ENCODE assay signal across 1 cellular context in genomic region chr21:42847051-42847707, GRCh38.
TF ChIP-seq lines count a peak whose summit lies in the region.

No MANE protein-coding gene starts in this region.

TF ChIP-seq in GM23338, 12 proteins besides CTCF, POLR2A, EP300 and RAD21 (continued from another document):
- TF ChIP-seq, protein P1, sequence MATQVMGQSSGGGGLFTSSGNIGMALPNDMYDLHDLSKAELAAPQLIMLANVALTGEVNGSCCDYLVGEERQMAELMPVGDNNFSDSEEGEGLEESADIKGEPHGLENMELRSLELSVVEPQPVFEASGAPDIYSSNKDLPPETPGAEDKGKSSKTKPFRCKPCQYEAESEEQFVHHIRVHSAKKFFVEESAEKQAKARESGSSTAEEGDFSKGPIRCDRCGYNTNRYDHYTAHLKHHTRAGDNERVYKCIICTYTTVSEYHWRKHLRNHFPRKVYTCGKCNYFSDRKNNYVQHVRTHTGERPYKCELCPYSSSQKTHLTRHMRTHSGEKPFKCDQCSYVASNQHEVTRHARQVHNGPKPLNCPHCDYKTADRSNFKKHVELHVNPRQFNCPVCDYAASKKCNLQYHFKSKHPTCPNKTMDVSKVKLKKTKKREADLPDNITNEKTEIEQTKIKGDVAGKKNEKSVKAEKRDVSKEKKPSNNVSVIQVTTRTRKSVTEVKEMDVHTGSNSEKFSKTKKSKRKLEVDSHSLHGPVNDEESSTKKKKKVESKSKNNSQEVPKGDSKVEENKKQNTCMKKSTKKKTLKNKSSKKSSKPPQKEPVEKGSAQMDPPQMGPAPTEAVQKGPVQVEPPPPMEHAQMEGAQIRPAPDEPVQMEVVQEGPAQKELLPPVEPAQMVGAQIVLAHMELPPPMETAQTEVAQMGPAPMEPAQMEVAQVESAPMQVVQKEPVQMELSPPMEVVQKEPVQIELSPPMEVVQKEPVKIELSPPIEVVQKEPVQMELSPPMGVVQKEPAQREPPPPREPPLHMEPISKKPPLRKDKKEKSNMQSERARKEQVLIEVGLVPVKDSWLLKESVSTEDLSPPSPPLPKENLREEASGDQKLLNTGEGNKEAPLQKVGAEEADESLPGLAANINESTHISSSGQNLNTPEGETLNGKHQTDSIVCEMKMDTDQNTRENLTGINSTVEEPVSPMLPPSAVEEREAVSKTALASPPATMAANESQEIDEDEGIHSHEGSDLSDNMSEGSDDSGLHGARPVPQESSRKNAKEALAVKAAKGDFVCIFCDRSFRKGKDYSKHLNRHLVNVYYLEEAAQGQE (IDR thresholded peaks at IDR 0.05; ENCODE audit: unreplicated experiment) = no peak
- no peak for TF ChIP-seq ZNF114 (CRISPR knock-in tag; IDR thresholded peaks at IDR 0.05)
- TF ChIP-seq, protein P2, sequence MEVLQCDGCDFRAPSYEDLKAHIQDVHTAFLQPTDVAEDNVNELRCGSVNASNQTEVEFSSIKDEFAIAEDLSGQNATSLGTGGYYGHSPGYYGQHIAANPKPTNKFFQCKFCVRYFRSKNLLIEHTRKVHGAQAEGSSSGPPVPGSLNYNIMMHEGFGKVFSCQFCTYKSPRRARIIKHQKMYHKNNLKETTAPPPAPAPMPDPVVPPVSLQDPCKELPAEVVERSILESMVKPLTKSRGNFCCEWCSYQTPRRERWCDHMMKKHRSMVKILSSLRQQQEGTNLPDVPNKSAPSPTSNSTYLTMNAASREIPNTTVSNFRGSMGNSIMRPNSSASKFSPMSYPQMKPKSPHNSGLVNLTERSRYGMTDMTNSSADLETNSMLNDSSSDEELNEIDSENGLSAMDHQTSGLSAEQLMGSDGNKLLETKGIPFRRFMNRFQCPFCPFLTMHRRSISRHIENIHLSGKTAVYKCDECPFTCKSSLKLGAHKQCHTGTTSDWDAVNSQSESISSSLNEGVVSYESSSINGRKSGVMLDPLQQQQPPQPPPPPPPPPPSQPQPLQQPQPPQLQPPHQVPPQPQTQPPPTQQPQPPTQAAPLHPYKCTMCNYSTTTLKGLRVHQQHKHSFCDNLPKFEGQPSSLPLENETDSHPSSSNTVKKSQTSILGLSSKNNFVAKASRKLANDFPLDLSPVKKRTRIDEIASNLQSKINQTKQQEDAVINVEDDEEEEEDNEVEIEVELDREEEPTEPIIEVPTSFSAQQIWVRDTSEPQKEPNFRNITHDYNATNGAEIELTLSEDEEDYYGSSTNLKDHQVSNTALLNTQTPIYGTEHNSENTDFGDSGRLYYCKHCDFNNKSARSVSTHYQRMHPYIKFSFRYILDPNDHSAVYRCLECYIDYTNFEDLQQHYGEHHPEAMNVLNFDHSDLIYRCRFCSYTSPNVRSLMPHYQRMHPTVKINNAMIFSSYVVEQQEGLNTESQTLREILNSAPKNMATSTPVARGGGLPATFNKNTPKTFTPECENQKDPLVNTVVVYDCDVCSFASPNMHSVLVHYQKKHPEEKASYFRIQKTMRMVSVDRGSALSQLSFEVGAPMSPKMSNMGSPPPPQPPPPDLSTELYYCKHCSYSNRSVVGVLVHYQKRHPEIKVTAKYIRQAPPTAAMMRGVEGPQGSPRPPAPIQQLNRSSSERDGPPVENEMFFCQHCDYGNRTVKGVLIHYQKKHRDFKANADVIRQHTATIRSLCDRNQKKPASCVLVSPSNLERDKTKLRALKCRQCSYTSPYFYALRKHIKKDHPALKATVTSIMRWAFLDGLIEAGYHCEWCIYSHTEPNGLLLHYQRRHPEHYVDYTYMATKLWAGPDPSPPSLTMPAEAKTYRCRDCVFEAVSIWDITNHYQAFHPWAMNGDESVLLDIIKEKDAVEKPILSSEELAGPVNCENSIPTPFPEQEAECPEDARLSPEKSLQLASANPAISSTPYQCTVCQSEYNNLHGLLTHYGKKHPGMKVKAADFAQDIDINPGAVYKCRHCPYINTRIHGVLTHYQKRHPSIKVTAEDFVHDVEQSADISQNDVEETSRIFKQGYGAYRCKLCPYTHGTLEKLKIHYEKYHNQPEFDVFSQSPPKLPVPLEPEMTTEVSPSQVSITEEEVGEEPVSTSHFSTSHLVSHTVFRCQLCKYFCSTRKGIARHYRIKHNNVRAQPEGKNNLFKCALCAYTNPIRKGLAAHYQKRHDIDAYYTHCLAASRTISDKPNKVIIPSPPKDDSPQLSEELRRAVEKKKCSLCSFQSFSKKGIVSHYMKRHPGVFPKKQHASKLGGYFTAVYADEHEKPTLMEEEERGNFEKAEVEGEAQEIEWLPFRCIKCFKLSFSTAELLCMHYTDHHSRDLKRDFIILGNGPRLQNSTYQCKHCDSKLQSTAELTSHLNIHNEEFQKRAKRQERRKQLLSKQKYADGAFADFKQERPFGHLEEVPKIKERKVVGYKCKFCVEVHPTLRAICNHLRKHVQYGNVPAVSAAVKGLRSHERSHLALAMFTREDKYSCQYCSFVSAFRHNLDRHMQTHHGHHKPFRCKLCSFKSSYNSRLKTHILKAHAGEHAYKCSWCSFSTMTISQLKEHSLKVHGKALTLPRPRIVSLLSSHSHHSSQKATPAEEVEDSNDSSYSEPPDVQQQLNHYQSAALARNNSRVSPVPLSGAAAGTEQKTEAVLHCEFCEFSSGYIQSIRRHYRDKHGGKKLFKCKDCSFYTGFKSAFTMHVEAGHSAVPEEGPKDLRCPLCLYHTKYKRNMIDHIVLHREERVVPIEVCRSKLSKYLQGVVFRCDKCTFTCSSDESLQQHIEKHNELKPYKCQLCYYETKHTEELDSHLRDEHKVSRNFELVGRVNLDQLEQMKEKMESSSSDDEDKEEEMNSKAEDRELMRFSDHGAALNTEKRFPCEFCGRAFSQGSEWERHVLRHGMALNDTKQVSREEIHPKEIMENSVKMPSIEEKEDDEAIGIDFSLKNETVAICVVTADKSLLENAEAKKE (CRISPR knock-in tag; IDR thresholded peaks at IDR 0.05) = no peak
- no peak for TF ChIP-seq STAT1 (IDR thresholded peaks at IDR 0.05; ENCODE audit: unreplicated experiment)
- TF ChIP-seq JUNB (IDR thresholded peaks at IDR 0.05; ENCODE audit: unreplicated experiment) = no peak
